Comparison of ENCODE assay signal across 10 cellular contexts in genomic region chr22:32622004-32622761, GRCh38.
DNase-seq lines count a peak whose midpoint lies in the region; ATAC-seq, FAIRE-seq and TF ChIP-seq lines count a peak whose summit lies in the region.
"Had no signal": no experiment of that assay in that cellular context is flagged by ENCODE, and none has a peak within 500 bp of the region (broad histone marks: within the 10 kb centered on the region; RNA-seq: fewer than 3 reads in every experiment).

No MANE protein-coding gene starts in this region.

- peaks cover 0 to 5% of the 10 kb centered on the region in 2 donors for H3K4me1 ChIP-seq in esophagus (ENCODE audit: control insufficient read depth in 2 of 2, insufficient read depth in 2 of 2, low read length in 1 of 2)
- H3K4me1 ChIP-seq in lower lobe of right lung: peaks cover 88% of the 10 kb centered on the region
- H3K4me1 ChIP-seq in suprapubic skin: peaks cover 77% of the 10 kb centered on the region

- peak; percentile 57 to 68 for ATAC-seq in lower lobe of right lung

- H3K27me3 ChIP-seq in esophagus (ENCODE audit: control insufficient read depth in 1 of 2, insufficient read depth in 2 of 2, low read length in 2 of 2): no peaks in the 10 kb centered on the region
- H3K27me3 ChIP-seq in lower lobe of right lung (ENCODE audit: low read depth): peaks cover 7% of the 10 kb centered on the region
- no peaks in the 10 kb centered on the region for H3K27me3 ChIP-seq in suprapubic skin

- FAIRE-seq in HTR-8/SVneo (lab: Jason Lieb, UNC): no peak
- FAIRE-seq: TTC549 had no signal

- intact Hi-C loops in lower lobe of right lung (cut with DNase I): no loop called here

- H3K4me3 ChIP-seq in esophagus (ENCODE audit: low read depth in 1 of 2, low read length in 2 of 2): no peak overlapping the region
- no peak overlapping the region for H3K4me3 ChIP-seq in lower lobe of right lung
- H3K4me3 ChIP-seq in suprapubic skin: no peak overlapping the region

- H3K27ac ChIP-seq in esophagus (ENCODE audit: low read depth in 2 of 2, low read length in 1 of 2) (peak overlapping the region; percentile 67 to 83), lower lobe of right lung (peak overlapping the region; percentile 90), suprapubic skin (peak overlapping the region; percentile 93)

- H3K36me3 ChIP-seq in esophagus (ENCODE audit: control insufficient read depth in 2 of 2, insufficient read depth in 2 of 2, low read length in 1 of 2) (no peaks in the 10 kb centered on the region), lower lobe of right lung (no peaks in the 10 kb centered on the region), suprapubic skin (no peaks in the 10 kb centered on the region)

- no peak for TF ChIP-seq POLR2A in suprapubic skin (IDR thresholded peaks at IDR 0.05)

- TF ChIP-seq CTCF in lower lobe of right lung (IDR thresholded peaks at IDR 0.05): no peak
- TF ChIP-seq CTCF in suprapubic skin (IDR thresholded peaks at IDR 0.05): no peak

- 40 to 49% methylated on average over 10 of the region's 10 CpGs for WGBS in esophagus, 2 donors
- 59% methylated on average over 10 of the region's 10 CpGs for WGBS in suprapubic skin

- TF ChIP-seq EP300 in suprapubic skin (IDR thresholded peaks at IDR 0.05): no peak

- peak; percentile 55 for DNase-seq in HTR-8/SVneo (ENCODE audit: insufficient read length, low spot score)
- DNase-seq in lower lobe of right lung: no peak
- no peak for DNase-seq in suprapubic skin (ENCODE audit: low spot score in 2 of 2)
- DNase-seq in activated T-cell treated with anti-CD3 and anti-CD28 coated beads, Interleukin-2, amount 50 U/mL, for 1 hour: no peak
- no peak for DNase-seq in NCI-H1105 treated with DMSO at 0.1 percent for 48 hours (lab: John Stamatoyannopoulos, UW)
- no peak for DNase-seq in GF-D8 (lab: John Stamatoyannopoulos, UW)
- DNase-seq in putamen (ENCODE audit: low spot score): no peak
- DNase-seq: NCI-H1694 treated with DMSO at 0.1 percent for 48 hours had no signal

- H3K9me3 ChIP-seq in esophagus (ENCODE audit: control insufficient read depth in 2 of 2, insufficient read depth in 1 of 2, low read depth in 1 of 2, low read length in 1 of 2) (no peaks in the 10 kb centered on the region), lower lobe of right lung (peaks cover 7% of the 10 kb centered on the region), suprapubic skin (no peaks in the 10 kb centered on the region)
